Comparison of ENCODE assay signal across 21 cellular contexts in the genomic region with DNA sequence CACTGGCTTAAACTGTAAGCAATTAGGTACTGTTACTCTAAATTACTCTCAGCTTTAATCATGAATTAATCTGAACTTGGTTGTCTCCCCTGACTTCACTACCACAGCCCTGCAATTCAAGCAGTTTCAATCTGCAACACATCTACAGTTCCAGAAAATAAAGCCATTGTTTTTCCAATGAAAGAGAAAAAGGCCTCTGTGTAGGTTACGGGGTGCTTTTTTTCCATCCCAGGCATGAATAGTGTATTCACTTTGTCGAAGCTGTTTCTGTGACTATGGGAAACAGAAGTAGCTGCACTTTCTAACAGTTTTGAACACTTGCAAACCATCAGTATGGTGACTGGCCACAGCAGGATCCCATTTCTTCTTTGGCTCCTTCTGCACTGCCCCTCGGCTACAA.
"Had no signal": no experiment of that assay in that cellular context is flagged by ENCODE, and none has a peak within 500 bp of the region (broad histone marks: within the 10 kb centered on the region; RNA-seq: fewer than 3 reads in every experiment).

No MANE protein-coding gene starts in this region.

- DNase-seq: activated CD4-positive, alpha-beta T cell treated with anti-CD3 and anti-CD28 coated beads, Interleukin-2, amount 10 ng/mL, durations not matched to agents 7 days and 5 days; activated CD4-positive, CD25-positive, alpha-beta regulatory T cell treated with anti-CD3 and anti-CD28 coated beads, Interleukin-2, amount 50 U/mL, for 72 hours; activated CD8-positive, alpha-beta memory T cell treated with anti-CD3 and anti-CD28 coated beads, Interleukin-2, amount 10 ng/mL, durations not matched to agents 7 days and 5 days; activated CD8-positive, alpha-beta T cell treated with anti-CD3 and anti-CD28 coated beads for 36 hours; activated gamma-delta T cell; activated naive CD4-positive, alpha-beta T cell treated with anti-CD3 and anti-CD28 coated beads, Interleukin-2, amount 50 U/mL, for 16 hours; activated naive CD8-positive, alpha-beta T cell treated with anti-CD3 and anti-CD28 coated beads, Interleukin-2, amount 50 U/mL, for 24 hours; activated T-cell treated with anti-CD3 and anti-CD28 coated beads for 4 hours; aorta; left cardiac atrium; retina; stimulated activated CD4-positive, alpha-beta T cell treated with anti-CD3 and anti-CD28 coated beads, Interleukin-4, amount 100 ng/mL, for 24 hours; stimulated activated naive CD4-positive, alpha-beta T cell treated with Interleukin-2 at 50 U/mL for 16 hours; tibial artery had no signal

- H3K27ac ChIP-seq: coronary artery, epithelial cell of prostate, tibial artery had no signal

- H3K9me3 Mint-ChIP-seq: activated CD4-positive, alpha-beta T cell treated with anti-CD3 and anti-CD28 coated beads, Interleukin-2, amount 10 ng/mL, durations not matched to agents 7 days and 5 days; activated CD8-positive, alpha-beta T cell treated with anti-CD3 and anti-CD28 coated beads for 36 hours; activated naive CD8-positive, alpha-beta T cell treated with anti-CD3 and anti-CD28 coated beads, Interleukin-2, amount 50 U/mL, for 24 hours; activated T-helper 1 cell treated with anti-CD3 and anti-CD28 coated beads, Interleukin-12 subunit alpha, Interleukin-12 subunit beta, Interleukin-2, Interleukin-4 antibody, amounts not matched to agents 30 ng/mL and 10 ng/mL and 1 ng/mL, durations not matched to agents 14 hours and 24 hours and 36 hours; central memory CD8-positive, alpha-beta T cell; memory B cell; nephron had no signal

- H3K4me1 Mint-ChIP-seq: activated CD4-positive, alpha-beta T cell treated with anti-CD3 and anti-CD28 coated beads, Interleukin-2, amount 10 ng/mL, durations not matched to agents 7 days and 5 days; activated CD8-positive, alpha-beta memory T cell treated with anti-CD3 and anti-CD28 coated beads, Interleukin-2, amount 10 ng/mL, durations not matched to agents 7 days and 5 days; activated naive CD8-positive, alpha-beta T cell treated with anti-CD3 and anti-CD28 coated beads, Interleukin-2, amount 50 U/mL, for 24 hours; central memory CD8-positive, alpha-beta T cell; memory B cell; nephron had no signal

- H3K4me3 Mint-ChIP-seq: activated CD4-positive, alpha-beta T cell treated with anti-CD3 and anti-CD28 coated beads, Interleukin-2, amount 10 ng/mL, durations not matched to agents 7 days and 5 days; activated CD8-positive, alpha-beta memory T cell treated with anti-CD3 and anti-CD28 coated beads, Interleukin-2, amount 10 ng/mL, durations not matched to agents 7 days and 5 days; activated CD8-positive, alpha-beta T cell treated with anti-CD3 and anti-CD28 coated beads for 36 hours; activated naive CD8-positive, alpha-beta T cell treated with anti-CD3 and anti-CD28 coated beads, Interleukin-2, amount 50 U/mL, for 24 hours; activated T-helper 1 cell treated with anti-CD3 and anti-CD28 coated beads, Interleukin-12 subunit alpha, Interleukin-12 subunit beta, Interleukin-2, Interleukin-4 antibody, amounts not matched to agents 30 ng/mL and 10 ng/mL and 1 ng/mL, durations not matched to agents 14 hours and 24 hours and 36 hours; central memory CD8-positive, alpha-beta T cell; memory B cell; nephron had no signal

- H3K27me3 Mint-ChIP-seq: activated CD4-positive, alpha-beta T cell treated with anti-CD3 and anti-CD28 coated beads, Interleukin-2, amount 10 ng/mL, durations not matched to agents 7 days and 5 days; central memory CD8-positive, alpha-beta T cell; memory B cell had no signal

- H3K27ac Mint-ChIP-seq: activated CD4-positive, alpha-beta T cell treated with anti-CD3 and anti-CD28 coated beads, Interleukin-2, amount 10 ng/mL, durations not matched to agents 7 days and 5 days; activated CD8-positive, alpha-beta memory T cell treated with anti-CD3 and anti-CD28 coated beads, Interleukin-2, amount 10 ng/mL, durations not matched to agents 7 days and 5 days; activated CD8-positive, alpha-beta T cell treated with anti-CD3 and anti-CD28 coated beads for 36 hours; activated naive CD8-positive, alpha-beta T cell treated with anti-CD3 and anti-CD28 coated beads, Interleukin-2, amount 50 U/mL, for 24 hours; activated T-helper 1 cell treated with anti-CD3 and anti-CD28 coated beads, Interleukin-12 subunit alpha, Interleukin-12 subunit beta, Interleukin-2, Interleukin-4 antibody, amounts not matched to agents 30 ng/mL and 10 ng/mL and 1 ng/mL, durations not matched to agents 14 hours and 24 hours and 36 hours; memory B cell; nephron had no signal

- FAIRE-seq: urothelium cell line had no signal

- H3K36me3 Mint-ChIP-seq: activated CD8-positive, alpha-beta memory T cell treated with anti-CD3 and anti-CD28 coated beads, Interleukin-2, amount 10 ng/mL, durations not matched to agents 7 days and 5 days; memory B cell had no signal
